11 cellular contexts compared by ENCODE assay signal in genomic region chr6:95690328-95690727, GRCh38.
DNase-seq lines count a peak whose midpoint lies in the region; ATAC-seq, FAIRE-seq and TF ChIP-seq lines count a peak whose summit lies in the region.
"Had no signal": no experiment of that assay in that cellular context is flagged by ENCODE, and none has a peak within 500 bp of the region (broad histone marks: within the 10 kb centered on the region; RNA-seq: fewer than 3 reads in every experiment).

No MANE protein-coding gene starts in this region.

- ATAC-seq in GM19463 (IDR thresholded peaks at IDR 0.05; ENCODE audit: unreplicated experiment): peak; percentile 73
- ATAC-seq in HG03095 (IDR thresholded peaks at IDR 0.05; ENCODE audit: unreplicated experiment): peak; percentile 79

- DNase-seq in EH (ENCODE audit: low read depth) (peak; percentile 1), OCI-M1 (lab: John Stamatoyannopoulos, UW) (peak; percentile 72), globus pallidus (ENCODE audit: low spot score) (no peak), GM12891 (ENCODE audit: insufficient read length, low spot score) (no peak), GM19239 (ENCODE audit: insufficient read length, low spot score) (no peak), NOMO-1 (lab: John Stamatoyannopoulos, UW; ENCODE audit: unreplicated experiment in 2 of 2) (no peak)
- DNase-seq: activated CD8-positive, alpha-beta memory T cell treated with anti-CD3 and anti-CD28 coated beads for 24 hours; ovary had no signal

- TF ChIP-seq POLR2A in GM12891 (IDR thresholded peaks at IDR 0.05; ENCODE audit: low read depth, low read length): no peak

- FAIRE-seq in GM12891 (lab: Jason Lieb, UNC): no peak
- no peak for FAIRE-seq in GM19239 (lab: Jason Lieb, UNC)
- FAIRE-seq: urothelium cell line had no signal

TF ChIP-seq in GM12891, 5 proteins besides CTCF, POLR2A, EP300 and RAD21:
- TF ChIP-seq POU2F2 (IDR thresholded peaks at IDR 0.05; ENCODE audit: low read depth, low read length) (no peak), TAF1 (IDR thresholded peaks at IDR 0.05; ENCODE audit: low read depth, low read length) (no peak), PAX5 (IDR thresholded peaks at IDR 0.05; ENCODE audit: insufficient read depth, low read length, severe bottlenecking) (no peak), POLR2AphosphoS5 (IDR thresholded peaks at IDR 0.05; ENCODE audit: low read depth, low read length) (no peak)
TF ChIP-seq in GM12891: peak in this region for 0.

Comparison
In these comparisons a context has a peak if more than half of its experiments do, and no peak if none do; other contexts are left out.
1. DNase-seq: peak in EH (single experiment) and OCI-M1 (single experiment); none in globus pallidus (single experiment), GM12891 (single experiment), GM19239 (single experiment) and NOMO-1 (0 of 2).